In the genomic region with DNA sequence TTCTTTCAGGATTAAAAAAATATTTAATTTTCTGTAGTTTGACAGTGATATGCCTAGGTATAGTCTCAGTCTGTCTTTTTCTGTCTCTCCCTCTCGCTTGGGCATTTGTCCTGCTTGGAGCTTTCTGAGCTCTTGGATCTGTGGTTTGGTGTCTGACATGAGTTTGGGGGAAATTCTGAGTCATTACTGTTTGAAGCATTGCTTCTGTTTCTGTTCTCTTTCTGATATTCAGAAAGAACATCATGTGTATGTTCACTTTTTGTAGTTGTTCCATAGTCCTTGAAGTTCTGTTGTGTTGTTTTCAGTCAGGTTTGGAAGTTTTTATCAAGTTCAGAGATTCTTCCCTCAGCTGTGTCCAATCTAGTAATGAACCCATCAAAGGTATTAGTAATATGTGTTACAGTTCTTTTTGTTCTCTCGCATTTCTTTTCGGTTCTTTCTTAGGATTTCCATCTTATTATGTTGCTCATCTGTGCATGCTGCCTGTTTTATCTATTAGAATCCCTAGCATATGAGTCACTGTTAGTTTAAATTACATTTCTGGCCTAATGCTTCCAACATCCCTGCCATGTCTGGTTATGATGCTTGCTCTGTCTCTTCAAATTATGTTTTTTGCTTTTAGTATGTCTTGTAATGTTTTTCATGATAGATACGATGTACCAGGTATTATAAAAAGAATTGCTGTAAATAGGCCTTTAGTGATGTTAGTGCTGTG, we compare ENCODE assay signal across 1 cellular context.
TF ChIP-seq lines count a peak whose summit lies in the region.

No MANE protein-coding gene starts in this region.

TF ChIP-seq in GM12878, 131 proteins besides CTCF, POLR2A, EP300 and RAD21 (continued from another document):
- TF ChIP-seq, protein P1, sequence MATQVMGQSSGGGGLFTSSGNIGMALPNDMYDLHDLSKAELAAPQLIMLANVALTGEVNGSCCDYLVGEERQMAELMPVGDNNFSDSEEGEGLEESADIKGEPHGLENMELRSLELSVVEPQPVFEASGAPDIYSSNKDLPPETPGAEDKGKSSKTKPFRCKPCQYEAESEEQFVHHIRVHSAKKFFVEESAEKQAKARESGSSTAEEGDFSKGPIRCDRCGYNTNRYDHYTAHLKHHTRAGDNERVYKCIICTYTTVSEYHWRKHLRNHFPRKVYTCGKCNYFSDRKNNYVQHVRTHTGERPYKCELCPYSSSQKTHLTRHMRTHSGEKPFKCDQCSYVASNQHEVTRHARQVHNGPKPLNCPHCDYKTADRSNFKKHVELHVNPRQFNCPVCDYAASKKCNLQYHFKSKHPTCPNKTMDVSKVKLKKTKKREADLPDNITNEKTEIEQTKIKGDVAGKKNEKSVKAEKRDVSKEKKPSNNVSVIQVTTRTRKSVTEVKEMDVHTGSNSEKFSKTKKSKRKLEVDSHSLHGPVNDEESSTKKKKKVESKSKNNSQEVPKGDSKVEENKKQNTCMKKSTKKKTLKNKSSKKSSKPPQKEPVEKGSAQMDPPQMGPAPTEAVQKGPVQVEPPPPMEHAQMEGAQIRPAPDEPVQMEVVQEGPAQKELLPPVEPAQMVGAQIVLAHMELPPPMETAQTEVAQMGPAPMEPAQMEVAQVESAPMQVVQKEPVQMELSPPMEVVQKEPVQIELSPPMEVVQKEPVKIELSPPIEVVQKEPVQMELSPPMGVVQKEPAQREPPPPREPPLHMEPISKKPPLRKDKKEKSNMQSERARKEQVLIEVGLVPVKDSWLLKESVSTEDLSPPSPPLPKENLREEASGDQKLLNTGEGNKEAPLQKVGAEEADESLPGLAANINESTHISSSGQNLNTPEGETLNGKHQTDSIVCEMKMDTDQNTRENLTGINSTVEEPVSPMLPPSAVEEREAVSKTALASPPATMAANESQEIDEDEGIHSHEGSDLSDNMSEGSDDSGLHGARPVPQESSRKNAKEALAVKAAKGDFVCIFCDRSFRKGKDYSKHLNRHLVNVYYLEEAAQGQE (IDR thresholded peaks at IDR 0.05; ENCODE audit: low read depth, low read length), result no peak
- TF ChIP-seq, protein P2, sequence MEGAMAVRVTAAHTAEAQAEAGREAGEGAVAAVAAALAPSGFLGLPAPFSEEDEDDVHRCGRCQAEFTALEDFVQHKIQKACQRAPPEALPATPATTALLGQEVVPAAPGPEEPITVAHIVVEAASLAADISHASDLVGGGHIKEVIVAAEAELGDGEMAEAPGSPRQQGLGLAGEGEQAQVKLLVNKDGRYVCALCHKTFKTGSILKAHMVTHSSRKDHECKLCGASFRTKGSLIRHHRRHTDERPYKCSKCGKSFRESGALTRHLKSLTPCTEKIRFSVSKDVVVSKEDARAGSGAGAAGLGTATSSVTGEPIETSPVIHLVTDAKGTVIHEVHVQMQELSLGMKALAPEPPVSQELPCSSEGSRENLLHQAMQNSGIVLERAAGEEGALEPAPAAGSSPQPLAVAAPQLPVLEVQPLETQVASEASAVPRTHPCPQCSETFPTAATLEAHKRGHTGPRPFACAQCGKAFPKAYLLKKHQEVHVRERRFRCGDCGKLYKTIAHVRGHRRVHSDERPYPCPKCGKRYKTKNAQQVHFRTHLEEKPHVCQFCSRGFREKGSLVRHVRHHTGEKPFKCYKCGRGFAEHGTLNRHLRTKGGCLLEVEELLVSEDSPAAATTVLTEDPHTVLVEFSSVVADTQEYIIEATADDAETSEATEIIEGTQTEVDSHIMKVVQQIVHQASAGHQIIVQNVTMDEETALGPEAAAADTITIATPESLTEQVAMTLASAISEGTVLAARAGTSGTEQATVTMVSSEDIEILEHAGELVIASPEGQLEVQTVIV (IDR thresholded peaks at IDR 0.05; ENCODE audit: borderline replicate concordance, partially characterized antibody), result no peak
- TF ChIP-seq PAX5 (IDR thresholded peaks at IDR 0.05; ENCODE audit: borderline replicate concordance, low read depth, low read length) (no peak), RAD51 (IDR thresholded peaks at IDR 0.05) (no peak), NFIC (IDR thresholded peaks at IDR 0.05; ENCODE audit: low read depth, low read length) (peak; percentile 74; the same call in 1 of the 2 replicates), ZNF274 (IDR thresholded peaks at IDR 0.05; ENCODE audit: insufficient read depth, insufficient read length) (no peak), BMI1 (IDR thresholded peaks at IDR 0.05; ENCODE audit: borderline replicate concordance) (no peak), RBBP5 (conservative IDR thresholded peaks at IDR 0.05) (no peak), EGR1 (IDR thresholded peaks at IDR 0.05; ENCODE audit: borderline replicate concordance in 1 of 2, low read depth in 2 of 2, low read length in 2 of 2) (no peak), ZNF384 (IDR thresholded peaks at IDR 0.05; ENCODE audit: borderline replicate concordance, low read depth, low read length) (no peak), STAT3 (IDR thresholded peaks at IDR 0.05; ENCODE audit: low read depth, low read length) (no peak), BRCA1 (IDR thresholded peaks at IDR 0.05; ENCODE audit: low read depth, low read length) (no peak), RELA (IDR thresholded peaks at IDR 0.05; ENCODE audit: borderline replicate concordance, partially characterized antibody) (no peak)
- TF ChIP-seq, protein P3, sequence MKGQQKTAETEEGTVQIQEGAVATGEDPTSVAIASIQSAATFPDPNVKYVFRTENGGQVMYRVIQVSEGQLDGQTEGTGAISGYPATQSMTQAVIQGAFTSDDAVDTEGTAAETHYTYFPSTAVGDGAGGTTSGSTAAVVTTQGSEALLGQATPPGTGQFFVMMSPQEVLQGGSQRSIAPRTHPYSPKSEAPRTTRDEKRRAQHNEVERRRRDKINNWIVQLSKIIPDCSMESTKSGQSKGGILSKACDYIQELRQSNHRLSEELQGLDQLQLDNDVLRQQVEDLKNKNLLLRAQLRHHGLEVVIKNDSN (IDR thresholded peaks at IDR 0.05; ENCODE audit: borderline replicate concordance, extremely low read length, insufficient read depth, low read depth, low read length), result no peak
- TF ChIP-seq, protein P4, sequence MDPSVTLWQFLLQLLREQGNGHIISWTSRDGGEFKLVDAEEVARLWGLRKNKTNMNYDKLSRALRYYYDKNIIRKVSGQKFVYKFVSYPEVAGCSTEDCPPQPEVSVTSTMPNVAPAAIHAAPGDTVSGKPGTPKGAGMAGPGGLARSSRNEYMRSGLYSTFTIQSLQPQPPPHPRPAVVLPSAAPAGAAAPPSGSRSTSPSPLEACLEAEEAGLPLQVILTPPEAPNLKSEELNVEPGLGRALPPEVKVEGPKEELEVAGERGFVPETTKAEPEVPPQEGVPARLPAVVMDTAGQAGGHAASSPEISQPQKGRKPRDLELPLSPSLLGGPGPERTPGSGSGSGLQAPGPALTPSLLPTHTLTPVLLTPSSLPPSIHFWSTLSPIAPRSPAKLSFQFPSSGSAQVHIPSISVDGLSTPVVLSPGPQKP (IDR thresholded peaks at IDR 0.05; ENCODE audit: low read depth, low read length), result no peak
- TF ChIP-seq, protein P5, sequence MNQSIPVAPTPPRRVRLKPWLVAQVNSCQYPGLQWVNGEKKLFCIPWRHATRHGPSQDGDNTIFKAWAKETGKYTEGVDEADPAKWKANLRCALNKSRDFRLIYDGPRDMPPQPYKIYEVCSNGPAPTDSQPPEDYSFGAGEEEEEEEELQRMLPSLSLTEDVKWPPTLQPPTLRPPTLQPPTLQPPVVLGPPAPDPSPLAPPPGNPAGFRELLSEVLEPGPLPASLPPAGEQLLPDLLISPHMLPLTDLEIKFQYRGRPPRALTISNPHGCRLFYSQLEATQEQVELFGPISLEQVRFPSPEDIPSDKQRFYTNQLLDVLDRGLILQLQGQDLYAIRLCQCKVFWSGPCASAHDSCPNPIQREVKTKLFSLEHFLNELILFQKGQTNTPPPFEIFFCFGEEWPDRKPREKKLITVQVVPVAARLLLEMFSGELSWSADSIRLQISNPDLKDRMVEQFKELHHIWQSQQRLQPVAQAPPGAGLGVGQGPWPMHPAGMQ (IDR thresholded peaks at IDR 0.05; ENCODE audit: borderline replicate concordance), result no peak
